9 cellular contexts compared by ENCODE assay signal in the genomic region with DNA sequence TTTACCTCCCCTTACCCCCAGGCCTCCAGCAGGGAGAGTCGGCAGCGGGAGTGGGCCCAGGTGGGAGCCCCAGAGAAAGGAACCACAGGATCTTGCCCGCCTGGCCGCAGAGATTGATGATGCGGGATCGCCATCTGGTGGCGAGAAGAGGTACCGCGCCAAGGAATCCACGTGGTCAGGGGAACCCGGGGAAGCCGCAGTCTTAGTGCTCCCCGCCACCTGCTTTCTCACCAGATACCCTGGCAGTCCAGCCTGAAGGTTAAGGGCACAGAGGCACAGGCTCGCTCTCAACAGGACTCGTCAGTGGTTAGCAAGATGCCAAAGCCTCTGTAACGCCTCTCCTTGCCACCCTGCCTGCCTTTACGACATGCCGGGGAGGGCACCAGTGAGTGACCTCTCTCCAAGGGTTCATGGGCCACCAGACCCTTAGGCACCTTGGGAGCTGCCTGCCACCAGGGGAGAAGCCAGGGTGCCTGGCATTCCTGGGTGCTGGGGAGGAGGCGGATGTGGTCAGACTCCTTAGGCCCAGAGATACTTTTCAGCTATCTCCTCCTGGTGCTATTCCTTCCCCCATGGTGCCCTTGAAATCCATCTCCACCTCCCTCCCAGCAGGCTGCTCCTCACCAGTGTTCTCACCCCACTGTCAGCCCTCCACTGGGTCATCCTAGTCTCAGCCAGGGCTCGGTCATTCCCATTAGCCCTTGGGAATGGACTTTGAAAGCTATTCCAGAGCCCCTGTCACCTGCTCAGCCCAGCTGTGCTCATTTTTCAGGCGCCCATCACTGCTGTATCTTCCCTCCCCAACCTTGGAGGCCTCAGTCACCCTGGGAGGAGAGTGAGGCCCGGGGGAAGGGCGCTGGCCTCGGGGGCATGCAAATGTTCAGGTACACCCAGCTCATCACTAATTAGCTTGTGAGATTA. TPM values are rescaled to one million over a fixed set of nuclear protein-coding genes. Genes with fewer than 3 reads are reported as not detected.
DNase-seq lines count a peak whose midpoint lies in the region; ATAC-seq lines count a peak whose summit lies in the region.
"Had no signal": no experiment of that assay in that cellular context is flagged by ENCODE, and none has a peak within 500 bp of the region (broad histone marks: within the 10 kb centered on the region; RNA-seq: fewer than 3 reads in every experiment).

No MANE protein-coding gene starts in this region.

- H3K4ac ChIP-seq in mesendoderm (ENCODE audit: low read depth, low read length) = no peak overlapping the region

- no peak overlapping the region for H3K9ac ChIP-seq in mesendoderm (ENCODE audit: low read length)

- H4K5ac ChIP-seq in mesendoderm (ENCODE audit: low read length) = no peak overlapping the region

- ATAC-seq in HG03565 (IDR thresholded peaks at IDR 0.05; ENCODE audit: unreplicated experiment) = peak; percentile 42
- no peak for ATAC-seq in HG03025 (IDR thresholded peaks at IDR 0.05; ENCODE audit: low FRiP score, unreplicated experiment)

- no peak overlapping the region for H3K18ac ChIP-seq in mesendoderm (ENCODE audit: low read length)

- H3K4me3 ChIP-seq in effector memory CD4-positive, alpha-beta T cell (ENCODE audit: insufficient read depth, low read depth, low read length, poor library complexity, severe bottlenecking) = no peak overlapping the region
- H3K4me3 ChIP-seq in mesendoderm (ENCODE audit: low read length) = no peak overlapping the region

- H3K79me2 ChIP-seq in mesendoderm (ENCODE audit: control insufficient read depth, insufficient read depth, low read length) = no peaks in the 10 kb centered on the region

- H2BK120ac ChIP-seq in mesendoderm (ENCODE audit: low read depth, low read length) = no peak overlapping the region

- no peak overlapping the region for H2BK15ac ChIP-seq in mesendoderm (replicated peaks; ENCODE audit: low read depth)

- no peaks in the 10 kb centered on the region for H3K27me3 ChIP-seq in effector memory CD4-positive, alpha-beta T cell (replicated peaks; ENCODE audit: control insufficient read depth, insufficient read depth, low read length, poor library complexity, severe bottlenecking)
- no peaks in the 10 kb centered on the region for H3K27me3 ChIP-seq in mesendoderm (ENCODE audit: insufficient read depth, low read length, poor library complexity)

- no peak overlapping the region for H3K4me2 ChIP-seq in mesendoderm (ENCODE audit: low read length)

- H2AK5ac ChIP-seq in mesendoderm (ENCODE audit: low read length) = no peak overlapping the region

- H3K9me3 ChIP-seq in effector memory CD4-positive, alpha-beta T cell (ENCODE audit: control insufficient read depth, low read length) = no peaks in the 10 kb centered on the region

- H3K36me3 ChIP-seq in effector memory CD4-positive, alpha-beta T cell (ENCODE audit: control insufficient read depth, insufficient read depth, low read length) = no peaks in the 10 kb centered on the region
- no peaks in the 10 kb centered on the region for H3K36me3 ChIP-seq in mesendoderm (ENCODE audit: control insufficient read depth, insufficient read depth, low read length)

- H3K4me1 ChIP-seq in effector memory CD4-positive, alpha-beta T cell (ENCODE audit: control insufficient read depth, insufficient read depth, low read length, poor library complexity, severe bottlenecking) = peaks cover 9% of the 10 kb centered on the region
- H3K4me1 ChIP-seq in mesendoderm (ENCODE audit: control insufficient read depth, low read depth, low read length) = peaks cover 2% of the 10 kb centered on the region

- no peaks in the 10 kb centered on the region for H3K79me1 ChIP-seq in mesendoderm (ENCODE audit: low read length)

- no peak overlapping the region for H4K8ac ChIP-seq in mesendoderm (ENCODE audit: low read depth, low read length)

- H3K27ac ChIP-seq in effector memory CD4-positive, alpha-beta T cell (ENCODE audit: insufficient read depth, low read length, poor library complexity, severe bottlenecking) = no peak overlapping the region
- no peak overlapping the region for H3K27ac ChIP-seq in mesendoderm (ENCODE audit: low read depth, low read length)

- no peak overlapping the region for H3K56ac ChIP-seq in mesendoderm (ENCODE audit: low read length)

- WGBS in mesendoderm (ENCODE audit: extremely low coverage, insufficient coverage, low lambda C conversion rate) = no CpG with 5 or more reads among the region's 24 CpGs

- no peak overlapping the region for H3K23ac ChIP-seq in mesendoderm (ENCODE audit: low read length)

- DNase-seq in EH (ENCODE audit: low read depth) (peak; percentile 70), mesendoderm (peak; percentile 76)
- peak; percentile 64 for DNase-seq in NK-92 treated with Interleukin-12 subunit alpha and Interleukin-12 subunit beta, amount 100 ng/mL, for 24 hours (lab: John Stamatoyannopoulos, UW)
- peak; percentile 75 to 79 for DNase-seq in activated CD8-positive, alpha-beta memory T cell treated with anti-CD3 and anti-CD28 coated beads for 1 hour (ENCODE audit: extremely low read depth in 1 of 2, low read depth in 1 of 2)
- peak; percentile 77 to 81 (median 81) for DNase-seq in effector memory CD4-positive, alpha-beta T cell
- DNase-seq in stimulated activated CD8-positive, alpha-beta memory T cell treated with anti-CD3 and anti-CD28 coated beads, Interleukin-2, amount 100 ng/mL, for 48 hours (ENCODE audit: low read depth in 2 of 2) = peak; percentile 71 to 85

- H2BK5ac ChIP-seq in mesendoderm (ENCODE audit: low read length) = no peak overlapping the region

RNA-seq across cellular contexts. Expression of gene RHBDF2, which starts 5.4 kb away (rescaled TPM):
- polyA plus RNA-seq in mesendoderm (2013, experiment 1 of 2) = 12.3 TPM
- polyA plus RNA-seq in mesendoderm (2013, experiment 2 of 2) = 11.8 TPM

RNA-seq across cellular contexts. Expression of gene CYGB, which starts 30.8 kb away (rescaled TPM):
- polyA plus RNA-seq in mesendoderm (2013, experiment 1 of 2) = 0.88 TPM
- 0.88 TPM for polyA plus RNA-seq in mesendoderm (2013, experiment 2 of 2)

RNA-seq across cellular contexts. Expression of gene PRCD, which starts 33.2 kb away (rescaled TPM):
- polyA plus RNA-seq in mesendoderm (2013, experiment 1 of 2) = 0.59 TPM
- polyA plus RNA-seq in mesendoderm (2013, experiment 2 of 2) = 0.55 TPM

RNA-seq across cellular contexts. Expression of gene AANAT, which starts 39.3 kb away (rescaled TPM):
- polyA plus RNA-seq in mesendoderm (2013, experiment 1 of 2) = 0.15 TPM
- polyA plus RNA-seq in mesendoderm (2013, experiment 2 of 2) = 0.14 TPM
- polyA plus RNA-seq: esophagus had no signal

RNA-seq across cellular contexts. Expression of gene UBE2O, which starts 53.7 kb away (rescaled TPM):
- polyA plus RNA-seq in mesendoderm (2013, experiment 1 of 2) = 21.4 TPM
- 21.3 TPM for polyA plus RNA-seq in mesendoderm (2013, experiment 2 of 2)
